ENCODE assay signal across 1 cellular context in genomic region chr1:170660281-170660713, GRCh38.
A peak's percentile ranks its signal among the peaks of the same experiment; 100 is the strongest.
TF ChIP-seq lines count a peak whose summit lies in the region.

No MANE protein-coding gene starts in this region.

TF ChIP-seq in GM12878, 131 proteins besides CTCF, POLR2A, EP300 and RAD21:
- TF ChIP-seq DPF2 (IDR thresholded peaks at IDR 0.05) (no peak), ZBTB33 (IDR thresholded peaks at IDR 0.05) (peak; percentile 55; the same call in 1 of the 2 replicates), MXI1 (IDR thresholded peaks at IDR 0.05; ENCODE audit: low read depth, low read length) (no peak), MLLT1 (IDR thresholded peaks at IDR 0.05) (peak; percentile 45; the same call in 1 of the 2 replicates)
